ENCODE assay signal across 16 cellular contexts in the genomic region with DNA sequence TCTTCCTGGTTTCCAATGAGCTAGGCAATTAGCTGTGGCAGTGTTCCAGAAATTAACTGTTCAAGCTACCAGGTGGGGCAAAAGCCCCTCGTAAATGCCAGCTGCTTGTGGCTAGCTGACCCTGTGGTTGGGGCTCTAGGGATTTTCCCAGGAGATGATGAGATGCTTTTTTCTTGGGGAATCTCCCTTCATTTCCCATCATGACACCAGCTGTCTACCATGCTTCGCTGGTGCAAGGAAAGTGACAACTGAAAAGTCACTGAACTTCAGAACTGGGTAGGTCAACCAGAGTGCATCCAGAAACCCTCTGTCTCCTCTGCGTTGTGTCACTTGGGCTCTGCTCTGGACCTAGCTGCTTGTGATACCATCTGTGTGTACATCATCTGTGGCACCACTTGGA.
DNase-seq lines count a peak whose midpoint lies in the region; ATAC-seq and TF ChIP-seq lines count a peak whose summit lies in the region.
"Had no signal": no experiment of that assay in that cellular context is flagged by ENCODE, and none has a peak within 500 bp of the region (broad histone marks: within the 10 kb centered on the region; RNA-seq: fewer than 3 reads in every experiment).

No MANE protein-coding gene starts in this region.

- peak; percentile 77 for DNase-seq in NCI-H1105 (lab: John Stamatoyannopoulos, UW)
- DNase-seq in NCI-H146 (lab: John Stamatoyannopoulos, UW): no peak
- DNase-seq in natural killer cell treated with Interleukin-12 subunit alpha and Interleukin-12 subunit beta and Interleukin-15 and Interleukin-18, amount 100 ng/mL, for 72 hours (ENCODE audit: low spot score): no peak
- no peak for DNase-seq in ecto neural progenitor cell (ENCODE audit: low spot score)
- DNase-seq in T-helper 2 cell: no peak
- DNase-seq: activated CD4-positive, alpha-beta T cell treated with anti-CD3 and anti-CD28 coated beads for 48 hours; CD4-positive, CD25-positive, alpha-beta regulatory T cell; gastrocnemius medialis; IMR-90; NCI-H446 treated with DMSO at 0.1 percent for 48 hours; sigmoid colon had no signal

- H3K4me3 Mint-ChIP-seq in natural killer cell treated with Interleukin-12 subunit alpha and Interleukin-12 subunit beta and Interleukin-15 and Interleukin-18, amount 100 ng/mL, for 72 hours: no peak overlapping the region
- H3K4me3 Mint-ChIP-seq: CD4-positive, CD25-positive, alpha-beta regulatory T cell; mesothelial cell of epicardium had no signal

- TF ChIP-seq POLR2A in GM18505 (IDR thresholded peaks at IDR 0.05; ENCODE audit: borderline replicate concordance, extremely low read depth, insufficient read depth, insufficient read length): no peak

- H3K27ac Mint-ChIP-seq in natural killer cell treated with Interleukin-12 subunit alpha and Interleukin-12 subunit beta and Interleukin-15 and Interleukin-18, amount 100 ng/mL, for 72 hours: no peak overlapping the region
- H3K27ac Mint-ChIP-seq: activated naive CD4-positive, alpha-beta T cell treated with anti-CD3 and anti-CD28 coated beads, Interleukin-2, amount 50 U/mL, for 72 hours; CD4-positive, CD25-positive, alpha-beta regulatory T cell; mesothelial cell of epicardium had no signal

- no peaks in the 10 kb centered on the region for H3K36me3 Mint-ChIP-seq in natural killer cell treated with Interleukin-12 subunit alpha and Interleukin-12 subunit beta and Interleukin-15 and Interleukin-18, amount 100 ng/mL, for 72 hours
- H3K36me3 Mint-ChIP-seq: CD4-positive, CD25-positive, alpha-beta regulatory T cell; mesothelial cell of epicardium had no signal

- H3K4me1 Mint-ChIP-seq in natural killer cell treated with Interleukin-12 subunit alpha and Interleukin-12 subunit beta and Interleukin-15 and Interleukin-18, amount 100 ng/mL, for 72 hours (ENCODE audit: low read depth in 2 of 2): no peaks in the 10 kb centered on the region
- H3K4me1 Mint-ChIP-seq: CD4-positive, CD25-positive, alpha-beta regulatory T cell; mesothelial cell of epicardium had no signal

- ATAC-seq in GM18505 (IDR thresholded peaks at IDR 0.05; ENCODE audit: unreplicated experiment): peak; percentile 69
- ATAC-seq in GM19467 (IDR thresholded peaks at IDR 0.05; ENCODE audit: unreplicated experiment): peak; percentile 74
- ATAC-seq in HG02943 (IDR thresholded peaks at IDR 0.05; ENCODE audit: low read depth, unreplicated experiment): peak; percentile 68
- no peak for ATAC-seq in natural killer cell treated with Interleukin-12 subunit alpha and Interleukin-12 subunit beta and Interleukin-15 and Interleukin-18, amount 100 ng/mL, for 72 hours
- ATAC-seq: activated naive CD4-positive, alpha-beta T cell treated with anti-CD3 and anti-CD28 coated beads, Interleukin-2, amount 50 U/mL, for 72 hours; gastrocnemius medialis had no signal

- H3K27me3 Mint-ChIP-seq in natural killer cell treated with Interleukin-12 subunit alpha and Interleukin-12 subunit beta and Interleukin-15 and Interleukin-18, amount 100 ng/mL, for 72 hours: no peaks in the 10 kb centered on the region
- H3K27me3 Mint-ChIP-seq: CD4-positive, CD25-positive, alpha-beta regulatory T cell had no signal

- H3K9me3 Mint-ChIP-seq in natural killer cell treated with Interleukin-12 subunit alpha and Interleukin-12 subunit beta and Interleukin-15 and Interleukin-18, amount 100 ng/mL, for 72 hours: peaks cover 16% of the 10 kb centered on the region
- H3K9me3 Mint-ChIP-seq: mesothelial cell of epicardium had no signal

Comparison
In these comparisons a context has a peak if more than half of its experiments do, and no peak if none do; other contexts are left out.
1. ATAC-seq: peak in GM18505 (single experiment), GM19467 (single experiment) and HG02943 (single experiment); none in natural killer cell treated with Interleukin-12 subunit alpha and Interleukin-12 subunit beta and Interleukin-15 and Interleukin-18, amount 100 ng/mL, for 72 hours (0 of 2).